Comparison of ENCODE assay signal across 8 cellular contexts in the genomic region with DNA sequence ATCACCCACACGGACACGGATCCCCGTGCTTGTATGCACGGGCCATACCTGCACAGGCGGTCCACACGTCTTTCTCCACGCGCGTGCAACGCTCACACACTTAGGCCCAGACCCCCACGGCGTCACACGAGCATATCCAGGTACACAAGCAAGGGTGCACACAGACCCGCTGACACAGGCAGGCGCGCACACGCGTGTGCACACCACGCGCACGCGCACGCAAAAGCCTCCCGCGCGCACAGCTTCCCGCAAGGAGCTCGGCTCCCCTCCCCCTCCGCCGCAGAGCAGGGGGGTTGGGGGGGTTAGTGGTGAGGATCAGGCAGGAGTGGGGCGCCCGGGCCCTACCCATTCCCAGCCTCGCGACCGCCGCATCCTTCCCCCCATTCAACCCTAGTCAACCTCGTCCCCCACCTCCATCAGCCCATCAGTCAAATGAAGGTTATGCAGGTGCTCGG. TPM values are rescaled to one million over a fixed set of nuclear protein-coding genes. Genes with fewer than 3 reads are reported as not detected.
DNase-seq lines count a peak whose midpoint lies in the region; ATAC-seq, FAIRE-seq and TF ChIP-seq lines count a peak whose summit lies in the region.

No MANE protein-coding gene starts in this region.

- TF ChIP-seq RAD21 in HepG2 (CRISPR knock-in tag; IDR thresholded peaks at IDR 0.05): no peak

- H3K27ac Mint-ChIP-seq in stimulated activated naive B cell treated with anti-CD40 and anti-IgM and Interleukin-4, amounts not matched to agents 10 μg/mL and 1 μg/mL and 100 μg/mL, for 72 hours: peak overlapping the region; percentile 91

- BruUV-seq in mammary epithelial cell (replicated peaks; lab: Mats Ljungman, UMichigan) (no TSS peak), HepG2 (replicated peaks; lab: Mats Ljungman, UMichigan) (no TSS peak)

- TF ChIP-seq EP300 in HepG2 (IDR thresholded peaks at IDR 0.05; ENCODE audit: low read depth in 2 of 2, low read length in 2 of 2) (no peak), HepG2 (CRISPR knock-in tag; IDR thresholded peaks at IDR 0.05; ENCODE audit: borderline replicate concordance) (no peak)

- H3K27ac ChIP-seq in mammary epithelial cell (ENCODE audit: insufficient read depth, low read depth, low read length) (no peak overlapping the region), HepG2 (ENCODE audit: extremely low read length, insufficient read depth, low read length) (peak overlapping the region; percentile 39)

- H3K9ac ChIP-seq in mammary epithelial cell (ENCODE audit: insufficient read depth, low read length) (no peak overlapping the region), HepG2 (ENCODE audit: insufficient read depth, low read depth, low read length) (peak overlapping the region; percentile 63)

- no peaks in the 10 kb centered on the region for H3K27me3 ChIP-seq in mammary epithelial cell (ENCODE audit: insufficient read depth, low read length)
- no peaks in the 10 kb centered on the region for H3K27me3 ChIP-seq in HepG2 (ENCODE audit: control insufficient read depth in 1 of 2, insufficient read depth in 2 of 2, low read length in 2 of 2)

- DNase-seq in activated CD8-positive, alpha-beta memory T cell treated with anti-CD3 and anti-CD28 coated beads, Interleukin-2, amount 50 U/mL, for 4 hours: peak; percentile 45
- DNase-seq in activated CD8-positive, alpha-beta memory T cell treated with anti-CD3 and anti-CD28 coated beads, Interleukin-2, amount 50 U/mL, for 48 hours: no peak
- DNase-seq in NCI-H69 (lab: John Stamatoyannopoulos, UW): peak; percentile 76
- DNase-seq in mammary epithelial cell: no peak
- no peak for DNase-seq in HepG2 (ENCODE audit: low spot score)
- DNase-seq in stimulated activated naive B cell treated with anti-CD40 and anti-IgM and Interleukin-4, amounts not matched to agents 10 μg/mL and 1 μg/mL and 100 μg/mL, for 72 hours: no peak
- DNase-seq in NCI-H1436 (lab: John Stamatoyannopoulos, UW): no peak

- TF ChIP-seq CTCF in mammary epithelial cell (conservative IDR thresholded peaks at IDR 0.05 in 1 of 2, IDR thresholded peaks at IDR 0.05 in 1 of 2; ENCODE audit: extremely low read depth in 1 of 2, insufficient read depth in 1 of 2, low read depth in 1 of 2, low read length in 2 of 2): no peak
- TF ChIP-seq CTCF in HepG2 (CRISPR knock-in tag; IDR thresholded peaks at IDR 0.05): no peak

- H3K9me3 Mint-ChIP-seq in stimulated activated naive B cell treated with anti-CD40 and anti-IgM and Interleukin-4, amounts not matched to agents 10 μg/mL and 1 μg/mL and 100 μg/mL, for 72 hours: no peaks in the 10 kb centered on the region

- H3K79me2 ChIP-seq in mammary epithelial cell (ENCODE audit: insufficient read depth, low read length): no peaks in the 10 kb centered on the region
- no peaks in the 10 kb centered on the region for H3K79me2 ChIP-seq in HepG2 (ENCODE audit: insufficient read depth, low read length)

- CTCF ChIA-PET in mammary epithelial cell (lab: Charles Lee; ENCODE audit: low non-redundant PET) (interaction anchor here (0.5 to 1.1 kb wide), 2 partner anchors 12 to 76 kb away, joined by 3 to 11 read pairs; no protein-coding TSS in a partner anchor), HepG2 (lab: Yijun Ruan, JAX; ENCODE audit: low intra/inter-chr PET ratio, low total read pairs) (no interaction called here)

- H2AFZ ChIP-seq in mammary epithelial cell (ENCODE audit: low read depth, low read length): peak overlapping the region; percentile 88
- H2AFZ ChIP-seq in HepG2 (ENCODE audit: low read length): no peak overlapping the region

- H3K4me1 ChIP-seq in mammary epithelial cell (ENCODE audit: insufficient read depth, low read length) (peaks cover 21% of the 10 kb centered on the region), HepG2 (ENCODE audit: insufficient read depth, low read length) (peaks cover 13% of the 10 kb centered on the region)

- H3K4me2 ChIP-seq in mammary epithelial cell (ENCODE audit: insufficient read depth, low read depth, low read length): peak overlapping the region; percentile 98
- peak overlapping the region; percentile 98 for H3K4me2 ChIP-seq in HepG2 (ENCODE audit: low read depth, low read length)

- FAIRE-seq in HepG2 (lab: Jason Lieb, UNC): no peak

- H3K9me3 ChIP-seq in mammary epithelial cell (replicated peaks; ENCODE audit: insufficient read depth, low read length) (no peaks in the 10 kb centered on the region), HepG2 (ENCODE audit: low read length) (no peaks in the 10 kb centered on the region)

- ATAC-seq in HepG2: no peak; the same call in 1 of the 3 replicates
- ATAC-seq in stimulated activated naive B cell treated with anti-CD40 and anti-IgM and Interleukin-4, amounts not matched to agents 10 μg/mL and 1 μg/mL and 100 μg/mL, for 72 hours (replicated peaks): peak; percentile 8 to 20
- ATAC-seq in HG03469 (IDR thresholded peaks at IDR 0.05; ENCODE audit: unreplicated experiment): no peak

- POLR2A ChIA-PET in HepG2 (lab: Yijun Ruan, JAX): interaction anchor here (0.7 to 4.0 kb wide), 6 partner anchors 11 to 182 kb away, joined by 3 to 27 read pairs (median 8); partner anchors contain the start of genes GDF15, JUND and MPV17L2

- no peaks in the 10 kb centered on the region for H4K20me1 ChIP-seq in mammary epithelial cell (ENCODE audit: insufficient read depth, low read length)
- H4K20me1 ChIP-seq in HepG2 (ENCODE audit: insufficient read depth, low read length): no peaks in the 10 kb centered on the region

- intact Hi-C loops in mammary epithelial cell (cut with micrococcal nuclease): no loop called here
- intact Hi-C loops in HepG2 (cut with micrococcal nuclease; ENCODE audit: unreplicated experiment): loop anchor here (5.0 kb wide), 1 partner anchor 119 kb away; the partner anchor contains the start of gene LSM4

- in situ Hi-C loops in mammary epithelial cell (cut with MboI; ENCODE audit: low sequenced_read_pairs in 2 of 2): loop anchor here in 1 of 2 donors (10.0 kb wide), 1 partner anchor 121 kb away; the partner anchor contains the start of gene LSM4
- in situ Hi-C loops in HepG2 (cut with HindIII; ENCODE audit: extremely low pct_ligation_motif_present, low pct_unique_long_range_greater_than_20kb): loop anchor here (10.0 kb wide), 1 partner anchor 211 kb away; the partner anchor contains the start of gene SSBP4

- dilution Hi-C loops in mammary epithelial cell (cut with HindIII; ENCODE audit: low sequenced_read_pairs): no loop called here

- 0 out of 4 replicates have a peak, but pooled peaks of 1 of the 2 experiments have one; percentile 8 for TF ChIP-seq POLR2A in HepG2 (IDR thresholded peaks at IDR 0.05; ENCODE audit: insufficient read depth in 1 of 2, low read depth in 2 of 2, low read length in 2 of 2)

- peaks cover 1% of the 10 kb centered on the region in 2 donors for H3K27me3 Mint-ChIP-seq in stimulated activated naive B cell treated with anti-CD40 and anti-IgM and Interleukin-4, amounts not matched to agents 10 μg/mL and 1 μg/mL and 100 μg/mL, for 72 hours

- H3K4me3 Mint-ChIP-seq in stimulated activated naive B cell treated with anti-CD40 and anti-IgM and Interleukin-4, amounts not matched to agents 10 μg/mL and 1 μg/mL and 100 μg/mL, for 72 hours: peak overlapping the region; percentile 94 to 95

- H3K36me3 ChIP-seq in mammary epithelial cell (ENCODE audit: insufficient read depth, low read length) (no peaks in the 10 kb centered on the region), HepG2 (replicated peaks in 1 of 2; ENCODE audit: control insufficient read depth in 1 of 2, insufficient read depth in 2 of 2, low read length in 2 of 2) (peaks cover 5 to 6% of the 10 kb centered on the region in 2 experiments; a peak in 2 of 5 replicates)

- peaks cover 15 to 22% of the 10 kb centered on the region in 2 donors for H3K36me3 Mint-ChIP-seq in stimulated activated naive B cell treated with anti-CD40 and anti-IgM and Interleukin-4, amounts not matched to agents 10 μg/mL and 1 μg/mL and 100 μg/mL, for 72 hours

- 14% methylated on average over 14 of the region's 38 CpGs for WGBS in mammary epithelial cell (ENCODE audit: low coverage, missing lambda C conversion rate)
- 5% methylated on average over 11 of the region's 38 CpGs for WGBS in HepG2 (ENCODE audit: low lambda C conversion rate)

- peaks cover 14 to 35% of the 10 kb centered on the region in 2 donors for H3K4me1 Mint-ChIP-seq in stimulated activated naive B cell treated with anti-CD40 and anti-IgM and Interleukin-4, amounts not matched to agents 10 μg/mL and 1 μg/mL and 100 μg/mL, for 72 hours

- peak overlapping the region; percentile 31 to 89 (median 62) for H3K4me3 ChIP-seq in mammary epithelial cell (replicated peaks in 1 of 3; ENCODE audit: insufficient read depth in 1 of 3, low read depth in 2 of 3, low read length in 3 of 3)
- peak overlapping the region; percentile 67 to 94 (median 83) for H3K4me3 ChIP-seq in HepG2 (replicated peaks in 1 of 3; ENCODE audit: insufficient read depth in 1 of 3, low read depth in 2 of 3, low read length in 3 of 3)

RNA-seq across cellular contexts. Expression of gene RAB3A, which starts 0.4 kb away (rescaled TPM):
- total RNA-seq in mammary epithelial cell (1 to 10 TPM in 1 of 2 donors, under 1 TPM in 1; 0.33 to 1.8 TPM), HepG2 (2016; rRNA removed; fragmentation: Illumina TruSeq; extraction: Trizol) (0.53 and 0.58 TPM in 2 replicates)
- polyA plus RNA-seq in mammary epithelial cell (1.9 TPM), HepG2 (2011; rRNA removed) (0.95 and 0.98 TPM in 2 replicates)
- not detected for polyA minus RNA-seq in mammary epithelial cell
- total RNA-seq in HepG2 (2016; cell fraction: cytosol; rRNA removed; fragmentation: Illumina TruSeq; extraction: Trizol; ENCODE audit: low read depth): 1.5 and 2.4 TPM in 2 replicates
- total RNA-seq in HepG2 (2016; cell fraction: insoluble cytoplasmic fraction; rRNA removed; fragmentation: Illumina TruSeq; extraction: Trizol): 0.61 and 1.2 TPM in 2 replicates
- 1.4 and 1.8 TPM in 2 replicates for total RNA-seq in HepG2 (2016; cell fraction: membrane; rRNA removed; fragmentation: Illumina TruSeq; extraction: Trizol)
- 1.0 and 1.4 TPM in 2 replicates for total RNA-seq in HepG2 (2016; cell fraction: nucleus; rRNA removed; fragmentation: Illumina TruSeq; extraction: Trizol)
- 1.4 TPM in 2 replicates for polyA plus RNA-seq in HepG2 (2011; cell fraction: cytosol; rRNA removed)
- 2.7 and 3.2 TPM in 2 replicates for polyA plus RNA-seq in HepG2 (2011; cell fraction: nucleus; rRNA removed)
- polyA plus RNA-seq in HepG2 (2012): 1.8 and 2.1 TPM in 2 replicates
- 0.90 and 0.94 TPM in 2 replicates for polyA plus RNA-seq in HepG2 (2016; cell fraction: cytosol; fragmentation: Illumina TruSeq; extraction: Trizol; ENCODE audit: low read depth)
- 1.1 and 2.1 TPM in 2 replicates for polyA plus RNA-seq in HepG2 (2016; cell fraction: insoluble cytoplasmic fraction; fragmentation: Illumina TruSeq; extraction: Trizol; ENCODE audit: low read depth)
- polyA plus RNA-seq in HepG2 (2016; cell fraction: membrane; fragmentation: Illumina TruSeq; extraction: Trizol; ENCODE audit: low read depth): 1.1 TPM in 2 replicates
- polyA plus RNA-seq in HepG2 (2016; cell fraction: nucleus; fragmentation: Illumina TruSeq; extraction: Trizol; ENCODE audit: insufficient read depth, low read depth): 2.0 and 3.3 TPM in 2 replicates
- 4.2 and 9.4 TPM in 2 replicates for polyA minus RNA-seq in HepG2 (2011; rRNA and poly(A)+ RNA removed; ENCODE audit: low replicate concordance)
- 3.9 and 4.1 TPM in 2 replicates for polyA minus RNA-seq in HepG2 (2011; cell fraction: cytosol; rRNA and poly(A)+ RNA removed)
- polyA minus RNA-seq in HepG2 (2011; cell fraction: nucleus; rRNA and poly(A)+ RNA removed): 0.64 and 1.2 TPM in 2 replicates

RNA-seq across cellular contexts. Expression of gene MPV17L2, which starts 10.4 kb away (rescaled TPM):
- total RNA-seq in mammary epithelial cell (10 to 100 TPM; 16.8 to 22.5 TPM), HepG2 (2016; rRNA removed; fragmentation: Illumina TruSeq; extraction: Trizol) (13.0 and 16.7 TPM in 2 replicates)
- polyA plus RNA-seq in mammary epithelial cell (38.2 TPM), HepG2 (2011; rRNA removed) (12.4 and 13.6 TPM in 2 replicates)
- 43.2 TPM for polyA minus RNA-seq in mammary epithelial cell
- total RNA-seq in HepG2 (2016; cell fraction: cytosol; rRNA removed; fragmentation: Illumina TruSeq; extraction: Trizol; ENCODE audit: low read depth): 5.8 and 6.2 TPM in 2 replicates
- 13.4 and 17.8 TPM in 2 replicates for total RNA-seq in HepG2 (2016; cell fraction: insoluble cytoplasmic fraction; rRNA removed; fragmentation: Illumina TruSeq; extraction: Trizol)
- total RNA-seq in HepG2 (2016; cell fraction: membrane; rRNA removed; fragmentation: Illumina TruSeq; extraction: Trizol): 8.3 and 11.1 TPM in 2 replicates
- 9.2 and 11.2 TPM in 2 replicates for total RNA-seq in HepG2 (2016; cell fraction: nucleus; rRNA removed; fragmentation: Illumina TruSeq; extraction: Trizol)
- polyA plus RNA-seq in HepG2 (2011; cell fraction: cytosol; rRNA removed): 8.7 and 13.2 TPM in 2 replicates
- polyA plus RNA-seq in HepG2 (2011; cell fraction: nucleus; rRNA removed): 5.8 and 6.4 TPM in 2 replicates
- polyA plus RNA-seq in HepG2 (2012): 6.0 and 9.4 TPM in 2 replicates
- polyA plus RNA-seq in HepG2 (2016; cell fraction: cytosol; fragmentation: Illumina TruSeq; extraction: Trizol; ENCODE audit: low read depth): 7.8 and 8.4 TPM in 2 replicates
- 21.7 TPM in 2 replicates for polyA plus RNA-seq in HepG2 (2016; cell fraction: insoluble cytoplasmic fraction; fragmentation: Illumina TruSeq; extraction: Trizol; ENCODE audit: low read depth)
- 9.2 and 11.9 TPM in 2 replicates for polyA plus RNA-seq in HepG2 (2016; cell fraction: membrane; fragmentation: Illumina TruSeq; extraction: Trizol; ENCODE audit: low read depth)
- 27.8 and 29.4 TPM in 2 replicates for polyA plus RNA-seq in HepG2 (2016; cell fraction: nucleus; fragmentation: Illumina TruSeq; extraction: Trizol; ENCODE audit: insufficient read depth, low read depth)
- polyA minus RNA-seq in HepG2 (2011; rRNA and poly(A)+ RNA removed; ENCODE audit: low replicate concordance): 22.3 and 69.9 TPM in 2 replicates
- polyA minus RNA-seq in HepG2 (2011; cell fraction: cytosol; rRNA and poly(A)+ RNA removed): 3.4 and 4.1 TPM in 2 replicates
- 2.5 and 3.7 TPM in 2 replicates for polyA minus RNA-seq in HepG2 (2011; cell fraction: nucleus; rRNA and poly(A)+ RNA removed)

RNA-seq across cellular contexts. Expression of gene PDE4C, which starts 22.8 kb away (rescaled TPM):
- total RNA-seq in mammary epithelial cell (not detected), HepG2 (2016; rRNA removed; fragmentation: Illumina TruSeq; extraction: Trizol) (0.90 and 1.4 TPM in 2 replicates)
- polyA plus RNA-seq in mammary epithelial cell (not detected), HepG2 (2011; rRNA removed) (14.0 and 17.9 TPM in 2 replicates)
- polyA minus RNA-seq in mammary epithelial cell: not detected
- 0.30 and 0.44 TPM in 2 replicates for total RNA-seq in HepG2 (2016; cell fraction: cytosol; rRNA removed; fragmentation: Illumina TruSeq; extraction: Trizol; ENCODE audit: low read depth)
- 0.49 and 1.5 TPM in 2 replicates for total RNA-seq in HepG2 (2016; cell fraction: insoluble cytoplasmic fraction; rRNA removed; fragmentation: Illumina TruSeq; extraction: Trizol)
- 0.07 and 0.37 TPM in 2 replicates for total RNA-seq in HepG2 (2016; cell fraction: membrane; rRNA removed; fragmentation: Illumina TruSeq; extraction: Trizol)
- 1.7 and 2.4 TPM in 2 replicates for total RNA-seq in HepG2 (2016; cell fraction: nucleus; rRNA removed; fragmentation: Illumina TruSeq; extraction: Trizol)
- 3.4 and 4.6 TPM in 2 replicates for polyA plus RNA-seq in HepG2 (2011; cell fraction: cytosol; rRNA removed)
- polyA plus RNA-seq in HepG2 (2011; cell fraction: nucleus; rRNA removed): 128 and 158 TPM in 2 replicates
- 2.2 and 3.2 TPM in 2 replicates for polyA plus RNA-seq in HepG2 (2012)
- not detected in 2 replicates for polyA plus RNA-seq in HepG2 (2016; cell fraction: cytosol; fragmentation: Illumina TruSeq; extraction: Trizol; ENCODE audit: low read depth)
- 0.33 and 0.37 TPM in 2 replicates for polyA plus RNA-seq in HepG2 (2016; cell fraction: insoluble cytoplasmic fraction; fragmentation: Illumina TruSeq; extraction: Trizol; ENCODE audit: low read depth)
- polyA plus RNA-seq in HepG2 (2016; cell fraction: membrane; fragmentation: Illumina TruSeq; extraction: Trizol; ENCODE audit: low read depth): not detected in 2 replicates
- 10.9 and 11.5 TPM in 2 replicates for polyA plus RNA-seq in HepG2 (2016; cell fraction: nucleus; fragmentation: Illumina TruSeq; extraction: Trizol; ENCODE audit: insufficient read depth, low read depth)
- polyA minus RNA-seq in HepG2 (2011; rRNA and poly(A)+ RNA removed; ENCODE audit: low replicate concordance): 0.56 and 12.3 TPM in 2 replicates
- 1.5 and 3.1 TPM in 2 replicates for polyA minus RNA-seq in HepG2 (2011; cell fraction: cytosol; rRNA and poly(A)+ RNA removed)
- 30.4 and 31.1 TPM in 2 replicates for polyA minus RNA-seq in HepG2 (2011; cell fraction: nucleus; rRNA and poly(A)+ RNA removed)

RNA-seq across cellular contexts. Expression of gene IFI30, which starts 29.8 kb away (rescaled TPM):
- total RNA-seq in mammary epithelial cell (10 to 100 TPM; 36.2 to 64.3 TPM), HepG2 (2016; rRNA removed; fragmentation: Illumina TruSeq; extraction: Trizol) (41.2 and 79.4 TPM in 2 replicates)
- polyA plus RNA-seq in mammary epithelial cell (61.3 TPM), HepG2 (2011; rRNA removed) (24.7 and 25.0 TPM in 2 replicates)
- polyA minus RNA-seq in mammary epithelial cell: 45.0 TPM
- total RNA-seq in HepG2 (2016; cell fraction: cytosol; rRNA removed; fragmentation: Illumina TruSeq; extraction: Trizol; ENCODE audit: low read depth): 49.8 and 56.5 TPM in 2 replicates
- total RNA-seq in HepG2 (2016; cell fraction: insoluble cytoplasmic fraction; rRNA removed; fragmentation: Illumina TruSeq; extraction: Trizol): 39.1 and 76.9 TPM in 2 replicates
- 32.9 and 35.3 TPM in 2 replicates for total RNA-seq in HepG2 (2016; cell fraction: membrane; rRNA removed; fragmentation: Illumina TruSeq; extraction: Trizol)
- total RNA-seq in HepG2 (2016; cell fraction: nucleus; rRNA removed; fragmentation: Illumina TruSeq; extraction: Trizol): 62.2 and 72.4 TPM in 2 replicates
- polyA plus RNA-seq in HepG2 (2011; cell fraction: cytosol; rRNA removed): 33.2 and 51.0 TPM in 2 replicates
- 13.2 and 16.2 TPM in 2 replicates for polyA plus RNA-seq in HepG2 (2011; cell fraction: nucleus; rRNA removed)
- 13.8 and 14.8 TPM in 2 replicates for polyA plus RNA-seq in HepG2 (2012)
- 68.0 and 80.0 TPM in 2 replicates for polyA plus RNA-seq in HepG2 (2016; cell fraction: cytosol; fragmentation: Illumina TruSeq; extraction: Trizol; ENCODE audit: low read depth)
- 46.2 and 52.2 TPM in 2 replicates for polyA plus RNA-seq in HepG2 (2016; cell fraction: insoluble cytoplasmic fraction; fragmentation: Illumina TruSeq; extraction: Trizol; ENCODE audit: low read depth)
- polyA plus RNA-seq in HepG2 (2016; cell fraction: membrane; fragmentation: Illumina TruSeq; extraction: Trizol; ENCODE audit: low read depth): 28.9 and 31.1 TPM in 2 replicates
- polyA plus RNA-seq in HepG2 (2016; cell fraction: nucleus; fragmentation: Illumina TruSeq; extraction: Trizol; ENCODE audit: insufficient read depth, low read depth): 133 TPM in 2 replicates
- 49.7 and 255 TPM in 2 replicates for polyA minus RNA-seq in HepG2 (2011; rRNA and poly(A)+ RNA removed; ENCODE audit: low replicate concordance)
- 11.2 and 23.9 TPM in 2 replicates for polyA minus RNA-seq in HepG2 (2011; cell fraction: cytosol; rRNA and poly(A)+ RNA removed)
- polyA minus RNA-seq in HepG2 (2011; cell fraction: nucleus; rRNA and poly(A)+ RNA removed): 3.7 and 4.4 TPM in 2 replicates

RNA-seq across cellular contexts. Expression of gene PIK3R2, which starts 50.5 kb away (rescaled TPM):
- total RNA-seq in mammary epithelial cell (10 to 100 TPM; 37.2 to 49.7 TPM), HepG2 (2016; rRNA removed; fragmentation: Illumina TruSeq; extraction: Trizol) (15.8 and 25.3 TPM in 2 replicates)
- polyA plus RNA-seq in mammary epithelial cell (22.5 TPM), HepG2 (2011; rRNA removed) (18.6 and 27.2 TPM in 2 replicates)
- polyA minus RNA-seq in mammary epithelial cell: 13.3 TPM
- 13.7 and 16.1 TPM in 2 replicates for total RNA-seq in HepG2 (2016; cell fraction: cytosol; rRNA removed; fragmentation: Illumina TruSeq; extraction: Trizol; ENCODE audit: low read depth)
- 12.5 and 18.3 TPM in 2 replicates for total RNA-seq in HepG2 (2016; cell fraction: insoluble cytoplasmic fraction; rRNA removed; fragmentation: Illumina TruSeq; extraction: Trizol)
- 33.3 and 40.2 TPM in 2 replicates for total RNA-seq in HepG2 (2016; cell fraction: membrane; rRNA removed; fragmentation: Illumina TruSeq; extraction: Trizol)
- total RNA-seq in HepG2 (2016; cell fraction: nucleus; rRNA removed; fragmentation: Illumina TruSeq; extraction: Trizol): 14.5 and 18.4 TPM in 2 replicates
- 17.0 and 21.2 TPM in 2 replicates for polyA plus RNA-seq in HepG2 (2011; cell fraction: cytosol; rRNA removed)
- polyA plus RNA-seq in HepG2 (2011; cell fraction: nucleus; rRNA removed): 35.7 and 42.1 TPM in 2 replicates
- 39.2 and 39.3 TPM in 2 replicates for polyA plus RNA-seq in HepG2 (2012)
- 8.4 and 11.9 TPM in 2 replicates for polyA plus RNA-seq in HepG2 (2016; cell fraction: cytosol; fragmentation: Illumina TruSeq; extraction: Trizol; ENCODE audit: low read depth)
- polyA plus RNA-seq in HepG2 (2016; cell fraction: insoluble cytoplasmic fraction; fragmentation: Illumina TruSeq; extraction: Trizol; ENCODE audit: low read depth): 30.5 and 42.6 TPM in 2 replicates
- 46.8 and 48.0 TPM in 2 replicates for polyA plus RNA-seq in HepG2 (2016; cell fraction: membrane; fragmentation: Illumina TruSeq; extraction: Trizol; ENCODE audit: low read depth)
- 60.8 and 65.6 TPM in 2 replicates for polyA plus RNA-seq in HepG2 (2016; cell fraction: nucleus; fragmentation: Illumina TruSeq; extraction: Trizol; ENCODE audit: insufficient read depth, low read depth)
- polyA minus RNA-seq in HepG2 (2011; rRNA and poly(A)+ RNA removed; ENCODE audit: low replicate concordance): 18.1 and 22.4 TPM in 2 replicates
- 12.0 and 21.3 TPM in 2 replicates for polyA minus RNA-seq in HepG2 (2011; cell fraction: cytosol; rRNA and poly(A)+ RNA removed)
- polyA minus RNA-seq in HepG2 (2011; cell fraction: nucleus; rRNA and poly(A)+ RNA removed): 12.7 and 19.6 TPM in 2 replicates

Comparison
In these comparisons a context has a peak if more than half of its experiments do, and no peak if none do; other contexts are left out.
1. DNase-seq: peak in activated CD8-positive, alpha-beta memory T cell treated with anti-CD3 and anti-CD28 coated beads, Interleukin-2, amount 50 U/mL, for 4 hours (single experiment) and NCI-H69 (single experiment); none in activated CD8-positive, alpha-beta memory T cell treated with anti-CD3 and anti-CD28 coated beads, Interleukin-2, amount 50 U/mL, for 48 hours (single experiment), mammary epithelial cell (single experiment), HepG2 (single experiment), stimulated activated naive B cell treated with anti-CD40 and anti-IgM and Interleukin-4, amounts not matched to agents 10 μg/mL and 1 μg/mL and 100 μg/mL, for 72 hours (single experiment) and NCI-H1436 (single experiment).
2. ATAC-seq: peak in stimulated activated naive B cell treated with anti-CD40 and anti-IgM and Interleukin-4, amounts not matched to agents 10 μg/mL and 1 μg/mL and 100 μg/mL, for 72 hours (2 of 2); none in HepG2 (single experiment) and HG03469 (single experiment).